In the genomic region with DNA sequence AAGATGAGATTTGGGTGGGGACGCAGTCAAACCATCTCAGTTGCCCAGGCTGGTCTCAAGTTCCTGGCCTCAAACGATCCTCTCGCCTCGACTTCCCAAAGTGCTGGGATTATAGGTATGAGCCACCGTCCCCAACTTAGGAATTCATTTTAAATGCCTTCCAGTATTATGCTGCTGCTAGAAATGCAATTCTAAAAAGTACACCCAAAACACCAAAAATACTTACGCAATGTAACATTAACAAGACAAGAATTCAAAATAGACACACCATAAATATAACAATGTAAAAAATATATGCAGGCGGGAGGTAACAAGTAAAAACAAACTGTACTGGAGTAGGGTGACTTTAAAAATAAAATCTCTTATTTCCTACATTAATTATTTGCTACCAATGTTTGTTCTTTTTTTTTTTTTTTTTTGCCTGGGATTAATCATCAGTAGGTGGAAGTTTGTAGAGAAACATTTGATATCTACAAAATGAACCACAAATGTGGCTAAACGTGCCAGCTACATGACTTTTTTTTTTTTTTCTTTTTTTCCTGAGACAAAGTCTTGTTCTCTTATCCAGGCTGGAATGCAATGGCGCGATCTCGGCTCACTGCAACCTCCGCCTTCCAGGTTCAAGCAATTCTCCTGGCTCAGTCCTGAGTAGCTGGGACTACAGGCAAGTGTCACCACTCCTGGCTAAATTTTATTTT, we compare ENCODE assay signal across 19 cellular contexts.
"Had no signal": no experiment of that assay in that cellular context is flagged by ENCODE, and none has a peak within 500 bp of the region (broad histone marks: within the 10 kb centered on the region; RNA-seq: fewer than 3 reads in every experiment).

No MANE protein-coding gene starts in this region.

- H3K27me3 Mint-ChIP-seq: naive thymus-derived CD4-positive, alpha-beta T cell had no signal

- H3K36me3 ChIP-seq: right atrium auricular region had no signal

- H3K27ac ChIP-seq: dorsolateral prefrontal cortex, foreskin keratinocyte, hepatocyte, neutrophil, right atrium auricular region had no signal

- H3K27ac Mint-ChIP-seq: naive thymus-derived CD4-positive, alpha-beta T cell had no signal

- H3K4me3 ChIP-seq: dorsolateral prefrontal cortex, hepatocyte, lung, right atrium auricular region had no signal

- ATAC-seq: esophagus mucosa; foreskin keratinocyte; left colon; left ventricle myocardium superior; naive thymus-derived CD4-positive, alpha-beta T cell had no signal

- H3K4me3 Mint-ChIP-seq: naive thymus-derived CD4-positive, alpha-beta T cell had no signal

- H3K4me1 ChIP-seq: foreskin keratinocyte had no signal

- H3K4me2 ChIP-seq: hepatocyte had no signal

- H3K27me3 ChIP-seq: dorsolateral prefrontal cortex, foreskin keratinocyte, hepatocyte, neutrophil, right atrium auricular region had no signal

- H3K79me2 ChIP-seq: hepatocyte had no signal

- H2AFZ ChIP-seq: hepatocyte had no signal

- H3K9me3 Mint-ChIP-seq: naive thymus-derived CD4-positive, alpha-beta T cell had no signal

- FAIRE-seq: small intestine had no signal

- DNase-seq: cortex of kidney; dorsolateral prefrontal cortex; effector CD8-positive, alpha-beta T cell; foreskin keratinocyte; head of caudate nucleus; left colon; left ventricle myocardium superior; mesendoderm; naive thymus-derived CD4-positive, alpha-beta T cell; posterior cingulate gyrus; small intestine; stimulated activated CD4-positive, alpha-beta T cell treated with anti-CD3 and anti-CD28 coated beads, Interleukin-12 subunit alpha, Interleukin-12 subunit beta, amount 100 ng/mL, for 4 hours; stimulated activated naive CD4-positive, alpha-beta T cell; trophoblast cell had no signal

- H3K9me3 ChIP-seq: neutrophil, right atrium auricular region had no signal
